10 cellular contexts compared by ENCODE assay signal in genomic region chr6:108497883-108498282, GRCh38.
DNase-seq lines count a peak whose midpoint lies in the region; ATAC-seq and TF ChIP-seq lines count a peak whose summit lies in the region.
"Had no signal": no experiment of that assay in that cellular context is flagged by ENCODE, and none has a peak within 500 bp of the region (broad histone marks: within the 10 kb centered on the region; RNA-seq: fewer than 3 reads in every experiment).

No MANE protein-coding gene starts in this region.

- 64 to 80% (median 68%) methylated on average over 3 of the region's 3 CpGs for WGBS in spleen, 5 donors

- H3K36me3 ChIP-seq in GM23338 (ENCODE audit: insufficient read depth) (no peaks in the 10 kb centered on the region), spleen (peaks cover 0 to 19% (median 0%) of the 10 kb centered on the region in 6 donors)

- peaks cover 2% of the 10 kb centered on the region; the same call in 1 of the 3 replicates for H3K4me1 Mint-ChIP-seq in GM23338

- no peaks in the 10 kb centered on the region; the same call in 2 of the 3 replicates for H3K36me3 Mint-ChIP-seq in GM23338 (ENCODE audit: low read depth)

- intact Hi-C loops in spleen (cut with DNase I; ENCODE audit: low total_unique reads) = no loop called here

- no peaks in the 10 kb centered on the region for H3K79me2 ChIP-seq in GM23338 (replicated peaks; ENCODE audit: insufficient read depth)

- H3K27ac Mint-ChIP-seq in GM23338 = no peak overlapping the region
- H3K27ac Mint-ChIP-seq: T-helper 1 cell treated with Interleukin-12 subunit alpha and Interleukin-12 subunit beta and Interleukin-4 antibody, amounts not matched to agents 30 μg/mL and 1 μg/mL, for 36 hours had no signal

- DNase-seq in DMS114 treated with DMSO at 0.1 percent for 48 hours (lab: John Stamatoyannopoulos, UW; ENCODE audit: unreplicated experiment) (peak; percentile 3), GM23338 (ENCODE audit: low spot score) (peak; percentile 86), RKO (ENCODE audit: low spot score) (peak; percentile 69), fibroblast of pulmonary artery (ENCODE audit: low read depth) (peak; percentile 72), spleen (no peak), NCI-H510A (lab: John Stamatoyannopoulos, UW) (no peak), activated T-cell treated with anti-CD3 and anti-CD28 coated beads for 4 hours (no peak)
- DNase-seq in stimulated activated naive CD4-positive, alpha-beta T cell treated with Interleukin-2 at 50 U/mL for 16 hours (lab: John Stamatoyannopoulos, UW) = no peak
- DNase-seq: psoas muscle had no signal

- H3K4me1 ChIP-seq in GM23338 (ENCODE audit: insufficient read depth) (no peaks in the 10 kb centered on the region), spleen (no peaks in the 10 kb centered on the region)
- H3K4me1 ChIP-seq: psoas muscle had no signal

- H3K4me3 ChIP-seq in GM23338 = no peak overlapping the region
- no peak overlapping the region for H3K4me3 ChIP-seq in fibroblast of pulmonary artery (replicated peaks; ENCODE audit: low read depth, low read length)
- H3K4me3 ChIP-seq in spleen = no peak overlapping the region
- H3K4me3 ChIP-seq: psoas muscle had no signal

- H3K4me2 ChIP-seq in GM23338 = no peak overlapping the region

- H3K9me2 ChIP-seq in GM23338 (ENCODE audit: insufficient read depth) = no peaks in the 10 kb centered on the region

- TF ChIP-seq POLR2A in spleen (IDR thresholded peaks at IDR 0.05) = no peak

- no peak overlapping the region for H2AFZ ChIP-seq in GM23338

- no peaks in the 10 kb centered on the region for H4K20me1 ChIP-seq in GM23338 (replicated peaks; ENCODE audit: insufficient read depth)

- peak; percentile 97 for ATAC-seq in GM23338

- no peak overlapping the region for H3K27ac ChIP-seq in GM23338 (ENCODE audit: low read depth)
- H3K27ac ChIP-seq in spleen = no peak overlapping the region
- H3K27ac ChIP-seq: psoas muscle had no signal

- H3K9me3 ChIP-seq in spleen = no peaks in the 10 kb centered on the region
- H3K9me3 ChIP-seq: psoas muscle had no signal

- H3K9me3 Mint-ChIP-seq in GM23338 = no peaks in the 10 kb centered on the region; the same call in 2 of the 3 replicates
- H3K9me3 Mint-ChIP-seq: T-helper 1 cell treated with Interleukin-12 subunit alpha and Interleukin-12 subunit beta and Interleukin-4 antibody, amounts not matched to agents 30 μg/mL and 1 μg/mL, for 36 hours had no signal

- peak; percentile 60 to 62 for TF ChIP-seq CTCF in GM23338 (conservative IDR thresholded peaks at IDR 0.05; ENCODE audit: low read depth in 2 of 2)
- peak; percentile 80 for TF ChIP-seq CTCF in fibroblast of pulmonary artery (IDR thresholded peaks at IDR 0.05; ENCODE audit: low read length, missing control alignments)
- TF ChIP-seq CTCF in spleen (IDR thresholded peaks at IDR 0.05 in 8 of 11, conservative IDR thresholded peaks at IDR 0.05 in 3 of 11) = peak in 6 of 11 experiments; percentile 8 to 46 (median 20)

- H3K4me3 Mint-ChIP-seq in GM23338 = no peak overlapping the region
- H3K4me3 Mint-ChIP-seq: T-helper 1 cell treated with Interleukin-12 subunit alpha and Interleukin-12 subunit beta and Interleukin-4 antibody, amounts not matched to agents 30 μg/mL and 1 μg/mL, for 36 hours had no signal

- H3K27me3 ChIP-seq in GM23338 (ENCODE audit: insufficient read depth) = no peaks in the 10 kb centered on the region
- H3K27me3 ChIP-seq in spleen (replicated peaks in 1 of 7) = no peaks in the 10 kb centered on the region

- peaks cover 3% of the 10 kb centered on the region for H3K27me3 Mint-ChIP-seq in GM23338 (ENCODE audit: insufficient read depth, low read depth, poor library complexity)

- H3F3A ChIP-seq in GM23338 (replicated peaks; ENCODE audit: low read depth) = no peaks in the 10 kb centered on the region

TF ChIP-seq in GM23338, 12 proteins besides CTCF, POLR2A, EP300 and RAD21 (continues in another document):
- TF ChIP-seq EZH2 (IDR thresholded peaks at IDR 0.05; ENCODE audit: low read depth, unreplicated experiment) = no peak
- TF ChIP-seq ZNF114 (CRISPR knock-in tag; IDR thresholded peaks at IDR 0.05) = no peak
- no peak for TF ChIP-seq ETS1 (IDR thresholded peaks at IDR 0.05)
- TF ChIP-seq EZH2phosphoT487 (IDR thresholded peaks at IDR 0.05; ENCODE audit: unreplicated experiment) = no peak
- TF ChIP-seq CREB1 (CRISPR knock-in tag; IDR thresholded peaks at IDR 0.05; ENCODE audit: low read depth) = no peak
- no peak for TF ChIP-seq STAT1 (IDR thresholded peaks at IDR 0.05; ENCODE audit: unreplicated experiment)
- TF ChIP-seq POLR2AphosphoS5 (IDR thresholded peaks at IDR 0.05; ENCODE audit: low read depth) = no peak
- TF ChIP-seq REST (IDR thresholded peaks at IDR 0.05; ENCODE audit: unreplicated experiment) = no peak

Comparison
In these comparisons a context has a peak if more than half of its experiments do, and no peak if none do; other contexts are left out.
1. DNase-seq: peak in DMS114 treated with DMSO at 0.1 percent for 48 hours (single experiment), GM23338 (single experiment), RKO (single experiment) and fibroblast of pulmonary artery (single experiment); none in spleen (single experiment), NCI-H510A (single experiment), stimulated activated naive CD4-positive, alpha-beta T cell treated with Interleukin-2 at 50 U/mL for 16 hours (single experiment) and activated T-cell treated with anti-CD3 and anti-CD28 coated beads for 4 hours (single experiment).
2. CTCF ChIP-seq: peak in every context shown above with its lines; median percentile 80 in fibroblast of pulmonary artery; 61 in GM23338; 20 in spleen.